12 cellular contexts compared by ENCODE assay signal in the genomic region with DNA sequence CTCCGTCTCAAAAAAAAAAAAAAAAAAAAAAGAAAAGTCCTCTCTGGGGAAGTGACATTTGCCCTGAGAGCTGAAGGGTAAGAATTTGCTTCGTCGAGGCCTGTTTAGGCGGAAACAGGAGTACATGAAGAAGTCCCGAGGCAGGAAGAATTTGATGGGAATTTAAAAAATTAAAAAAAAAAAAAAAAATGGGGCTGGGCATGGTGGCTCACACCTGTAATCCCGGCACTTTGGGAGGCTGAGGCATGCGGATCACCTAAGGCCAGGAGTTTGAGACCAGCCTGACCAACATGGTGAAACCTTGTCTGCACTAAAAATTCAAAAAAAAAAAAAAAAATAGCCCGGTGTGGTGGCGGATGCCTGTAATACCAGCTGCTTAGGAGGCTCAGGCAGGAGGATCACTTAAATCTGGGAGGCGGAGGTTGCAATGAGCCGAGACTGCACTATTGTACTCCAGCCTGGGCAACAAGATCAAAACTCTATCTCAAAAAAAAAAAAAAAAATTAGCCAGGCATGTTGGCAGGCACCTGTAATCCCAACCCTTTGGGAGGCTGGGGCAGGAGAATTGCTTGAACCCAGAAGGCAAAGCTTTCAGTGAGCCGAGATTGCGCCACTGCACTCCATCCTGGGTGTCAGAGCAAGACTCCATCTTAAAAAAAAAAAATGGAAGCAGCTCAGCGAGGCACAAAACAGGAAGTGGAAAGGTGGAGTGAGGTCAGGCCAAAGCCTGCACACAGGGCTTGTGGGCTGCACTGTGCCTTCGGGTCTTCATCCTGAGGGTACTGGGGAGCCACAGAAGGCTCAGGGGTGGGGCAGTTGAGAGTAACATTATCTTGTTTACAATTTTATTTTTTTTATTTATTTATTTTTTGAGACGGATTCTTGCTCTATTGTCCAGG. TPM values are rescaled to one million over a fixed set of nuclear protein-coding genes. Genes with fewer than 3 reads are reported as not detected.
DNase-seq lines count a peak whose midpoint lies in the region; TF ChIP-seq lines count a peak whose summit lies in the region.
"Had no signal": no experiment of that assay in that cellular context is flagged by ENCODE, and none has a peak within 500 bp of the region (broad histone marks: within the 10 kb centered on the region; RNA-seq: fewer than 3 reads in every experiment).

No MANE protein-coding gene starts in this region.

- 85% methylated on average over 16 of the region's 16 CpGs for WGBS in liver

- H3K4me3 ChIP-seq in HEK293 (ENCODE audit: low read depth, low read length) (no peak overlapping the region), liver (ENCODE audit: low read depth in 1 of 3, low read length in 3 of 3) (no peak overlapping the region)
- H3K4me3 ChIP-seq: gastroesophageal sphincter, skin epidermis had no signal

- H3K27me3 ChIP-seq in liver (ENCODE audit: control insufficient read depth in 4 of 4, insufficient read depth in 4 of 4, low read length in 3 of 4) = no peaks in the 10 kb centered on the region
- H3K27me3 ChIP-seq: gastroesophageal sphincter had no signal

- H3K9ac ChIP-seq in liver (ENCODE audit: low read depth in 1 of 2, low read length in 2 of 2) = no peak overlapping the region

- H3K36me3 ChIP-seq in HEK293 (ENCODE audit: control insufficient read depth in 2 of 2, insufficient read depth in 1 of 2, low read length in 2 of 2) = peaks cover 22 to 38% of the 10 kb centered on the region in 2 experiments; a peak in 2 of 3 replicates
- H3K36me3 ChIP-seq in liver (ENCODE audit: control insufficient read depth in 4 of 4, insufficient read depth in 3 of 4, low read depth in 1 of 4, low read length in 3 of 4) = no peaks in the 10 kb centered on the region

- TF ChIP-seq CTCF in HEK293 (tag by site-specific recombination; IDR thresholded peaks at IDR 0.05) = no peak
- no peak for TF ChIP-seq CTCF in RWPE1 (conservative IDR thresholded peaks at IDR 0.05; ENCODE audit: low read depth)
- no peak for TF ChIP-seq CTCF in liver (IDR thresholded peaks at IDR 0.05; ENCODE audit: low read depth, low read length, missing input control)

- no peak for TF ChIP-seq RAD21 in liver (IDR thresholded peaks at IDR 0.05)

- CTCF ChIA-PET in HEK293 (lab: Yijun Ruan, JAX) (interaction anchor here (0.6 to 1.0 kb wide), 5 partner anchors 33 to 221 kb away, joined by 3 to 4 read pairs (median 4); a partner anchor contains a TSS), RWPE1 (lab: Yijun Ruan, JAX) (interaction anchor here (0.6 to 0.9 kb wide), 2 partner anchors 117 to 266 kb away, joined by 3 to 8 read pairs; no protein-coding TSS in a partner anchor)

- H3K9me3 ChIP-seq in HEK293 (ENCODE audit: control insufficient read depth, insufficient read depth, low read depth, low read length) = no peaks in the 10 kb centered on the region
- H3K9me3 ChIP-seq in liver (ENCODE audit: control insufficient read depth in 4 of 4, low read length in 3 of 4) = no peaks in the 10 kb centered on the region
- H3K9me3 ChIP-seq: gastroesophageal sphincter had no signal

- H3K27ac ChIP-seq in HEK293 (ENCODE audit: extremely low read depth, low read depth, low read length) (no peak overlapping the region), RWPE1 (peak overlapping the region; percentile 95), liver (ENCODE audit: low read depth in 1 of 2, low read length in 2 of 2) (no peak overlapping the region)
- H3K27ac ChIP-seq: skin epidermis had no signal

- H3K4me1 ChIP-seq in HEK293 (ENCODE audit: control insufficient read depth, insufficient read depth, low read length) = peaks cover 20% of the 10 kb centered on the region
- peaks cover 11 to 31% (median 19%) of the 10 kb centered on the region in 4 donors for H3K4me1 ChIP-seq in liver (ENCODE audit: control insufficient read depth in 4 of 4, insufficient read depth in 4 of 4, low read length in 3 of 4)

- DNase-seq in RWPE1 (ENCODE audit: low spot score) (no peak), NCI-H2029 treated with DMSO at 0.1 percent for 48 hours (lab: John Stamatoyannopoulos, UW) (no peak)
- no peak for DNase-seq in NK-92 treated with Interleukin-12 subunit alpha and Interleukin-12 subunit beta, amount 100 ng/mL, for 24 hours (lab: John Stamatoyannopoulos, UW)
- DNase-seq: activated naive CD4-positive, alpha-beta T cell treated with anti-CD3 and anti-CD28 coated beads for 36 hours; CD8-positive, alpha-beta T cell; GF-D8; NCI-H146 had no signal

- POLR2A ChIA-PET in HEK293 (lab: Yijun Ruan, JAX) (interaction anchor here (0.7 to 1.1 kb wide), 6 partner anchors 14 to 163 kb away, joined by 3 to 6 read pairs (median 4); a partner anchor contains a TSS), RWPE1 (lab: Yijun Ruan, JAX; ENCODE audit: low non-redundant PET) (no interaction called here)

TF ChIP-seq in HEK293, 187 proteins besides CTCF, POLR2A, EP300 and RAD21:
- TF ChIP-seq, protein P1, sequence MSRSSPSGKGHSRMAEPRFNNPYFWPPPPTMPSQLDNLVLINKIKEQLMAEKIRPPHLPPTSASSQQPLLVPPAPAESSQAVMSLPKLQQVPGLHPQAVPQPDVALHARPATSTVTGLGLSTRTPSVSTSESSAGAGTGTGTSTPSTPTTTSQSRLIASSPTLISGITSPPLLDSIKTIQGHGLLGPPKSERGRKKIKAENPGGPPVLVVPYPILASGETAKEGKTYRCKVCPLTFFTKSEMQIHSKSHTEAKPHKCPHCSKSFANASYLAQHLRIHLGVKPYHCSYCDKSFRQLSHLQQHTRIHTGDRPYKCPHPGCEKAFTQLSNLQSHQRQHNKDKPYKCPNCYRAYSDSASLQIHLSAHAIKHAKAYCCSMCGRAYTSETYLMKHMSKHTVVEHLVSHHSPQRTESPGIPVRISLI (tag by site-specific recombination; IDR thresholded peaks at IDR 0.05) = peak; percentile 87
- peak; percentile 50 for TF ChIP-seq ZNF335 (tag by site-specific recombination; conservative IDR thresholded peaks at IDR 0.05)
- peak; percentile 84; the same call in 1 of the 2 replicates for TF ChIP-seq ZNF16 (tag by site-specific recombination; IDR thresholded peaks at IDR 0.05; ENCODE audit: low read depth)
- no peak for TF ChIP-seq KLF8 (tag by site-specific recombination; IDR thresholded peaks at IDR 0.05)

TF ChIP-seq in liver, 16 proteins besides CTCF, POLR2A, EP300 and RAD21:
- TF ChIP-seq FOXA1 (IDR thresholded peaks at IDR 0.05) (no peak), YY1 (IDR thresholded peaks at IDR 0.05) (peak; percentile 39), NR2F2 (IDR thresholded peaks at IDR 0.05) (no peak), SP1 (IDR thresholded peaks at IDR 0.05) (no peak), GABPA (IDR thresholded peaks at IDR 0.05 in 1 of 2, conservative IDR thresholded peaks at IDR 0.05 in 1 of 2) (no peak), JUND (IDR thresholded peaks at IDR 0.05) (no peak)
- TF ChIP-seq, protein P2, sequence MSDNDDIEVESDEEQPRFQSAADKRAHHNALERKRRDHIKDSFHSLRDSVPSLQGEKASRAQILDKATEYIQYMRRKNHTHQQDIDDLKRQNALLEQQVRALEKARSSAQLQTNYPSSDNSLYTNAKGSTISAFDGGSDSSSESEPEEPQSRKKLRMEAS (IDR thresholded peaks at IDR 0.05) = no peak
- TF ChIP-seq, protein P3, sequence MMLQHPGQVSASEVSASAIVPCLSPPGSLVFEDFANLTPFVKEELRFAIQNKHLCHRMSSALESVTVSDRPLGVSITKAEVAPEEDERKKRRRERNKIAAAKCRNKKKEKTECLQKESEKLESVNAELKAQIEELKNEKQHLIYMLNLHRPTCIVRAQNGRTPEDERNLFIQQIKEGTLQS (IDR thresholded peaks at IDR 0.05) = no peak

RNA-seq across cellular contexts. Expression of a gene that starts 4.9 kb away (rescaled TPM):
- total RNA-seq in liver = 10 to 100 TPM; 10.8 to 18.7 TPM
- polyA plus RNA-seq in liver = 10 to 100 TPM; 10.5 to 27.0 TPM

RNA-seq across cellular contexts. Expression of a gene that starts 5.5 kb away (rescaled TPM):
- 1,000 to 10,000 TPM; 2,528 to 9,360 TPM for total RNA-seq in liver
- over 10,000 TPM; 15,042 to 16,395 TPM for polyA plus RNA-seq in liver

RNA-seq across cellular contexts. Expression of a gene that starts 26.1 kb away (rescaled TPM):
- total RNA-seq in liver = 1 to 10 TPM in 1 of 2 donors, not detected in 1; 1.3 TPM
- under 1 TPM in 1 of 2 donors, not detected in 1; 0.16 TPM for polyA plus RNA-seq in liver
- total RNA-seq: NCI-H460 had no signal

RNA-seq across cellular contexts. Expression of a gene that starts 33.5 kb away (rescaled TPM):
- 1 to 10 TPM; 8.4 to 8.7 TPM for total RNA-seq in liver
- 1 to 10 TPM; 2.6 to 4.2 TPM for polyA plus RNA-seq in liver

RNA-seq across cellular contexts. Expression of a gene that starts 34.1 kb away (rescaled TPM):
- 10 to 100 TPM; 52.5 to 80.1 TPM for total RNA-seq in liver
- 10 to 100 TPM; 29.6 to 46.7 TPM for polyA plus RNA-seq in liver
